ENCODE assay signal across 1 cellular context in the genomic region with DNA sequence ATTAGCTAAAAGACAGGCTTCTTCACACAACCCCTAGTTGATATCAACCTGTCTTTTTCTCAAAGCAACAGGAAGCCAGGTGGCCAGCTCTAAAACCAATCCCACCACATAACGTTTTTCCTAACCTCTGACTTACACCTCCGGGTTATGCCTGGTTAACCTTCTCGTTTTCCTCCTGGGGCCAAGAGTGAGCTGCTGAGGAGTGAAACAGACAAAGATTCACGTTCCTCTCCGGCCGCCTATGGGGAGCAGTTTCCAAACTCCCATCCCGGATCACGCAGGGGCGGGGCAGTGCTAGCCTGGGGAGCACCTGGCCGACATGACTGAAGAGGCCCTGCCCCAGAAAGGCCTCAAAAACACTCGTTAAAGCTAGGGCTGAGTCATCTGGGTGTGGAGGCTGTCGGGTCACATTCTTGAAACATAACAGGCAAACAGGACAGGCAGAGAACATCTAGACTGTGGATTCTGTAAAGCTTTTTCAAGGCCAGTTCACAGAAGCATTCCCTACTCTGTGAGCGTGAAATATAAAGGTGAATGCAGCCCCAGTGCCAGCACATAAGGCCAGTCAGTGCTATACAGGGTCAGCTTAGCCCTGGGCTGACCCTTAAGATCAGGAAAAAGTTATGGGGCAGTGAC.
TF ChIP-seq lines count a peak whose summit lies in the region.

No MANE protein-coding gene starts in this region.

TF ChIP-seq in K562, 482 proteins besides CTCF, POLR2A, EP300 and RAD21 (continued from another document and continues in another):
- TF ChIP-seq, protein P1, sequence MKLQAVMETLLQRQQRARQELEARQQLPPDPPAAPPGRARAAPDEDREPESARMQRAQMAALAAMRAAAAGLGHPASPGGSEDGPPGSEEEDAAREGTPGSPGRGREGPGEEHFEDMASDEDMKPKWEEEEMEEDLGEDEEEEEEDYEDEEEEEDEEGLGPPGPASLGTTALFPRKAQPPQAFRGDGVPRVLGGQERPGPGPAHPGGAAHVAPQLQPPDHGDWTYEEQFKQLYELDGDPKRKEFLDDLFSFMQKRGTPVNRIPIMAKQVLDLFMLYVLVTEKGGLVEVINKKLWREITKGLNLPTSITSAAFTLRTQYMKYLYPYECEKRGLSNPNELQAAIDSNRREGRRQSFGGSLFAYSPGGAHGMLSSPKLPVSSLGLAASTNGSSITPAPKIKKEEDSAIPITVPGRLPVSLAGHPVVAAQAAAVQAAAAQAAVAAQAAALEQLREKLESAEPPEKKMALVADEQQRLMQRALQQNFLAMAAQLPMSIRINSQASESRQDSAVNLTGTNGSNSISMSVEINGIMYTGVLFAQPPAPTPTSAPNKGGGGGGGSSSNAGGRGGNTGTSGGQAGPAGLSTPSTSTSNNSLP (IDR thresholded peaks at IDR 0.05; ENCODE audit: borderline replicate concordance, low read depth, low read length): no peak
- TF ChIP-seq ZNF436 (CRISPR knock-in tag; IDR thresholded peaks at IDR 0.05): no peak
- no peak for TF ChIP-seq JUNB (CRISPR knock-in tag; conservative IDR thresholded peaks at IDR 0.05)
- TF ChIP-seq GATAD2B (IDR thresholded peaks at IDR 0.05; ENCODE audit: borderline replicate concordance): no peak
- TF ChIP-seq MTA3 (IDR thresholded peaks at IDR 0.05; ENCODE audit: borderline replicate concordance): peak; percentile 57; the same call in 1 of the 2 replicates
- TF ChIP-seq SIN3A (IDR thresholded peaks at IDR 0.05; ENCODE audit: borderline replicate concordance in 2 of 2, control insufficient read depth in 1 of 2, low read depth in 2 of 2, low read length in 2 of 2): no peak
- TF ChIP-seq ETV1 (tag; conservative IDR thresholded peaks at IDR 0.05; ENCODE audit: low read depth): no peak
- TF ChIP-seq RBM25 (IDR thresholded peaks at IDR 0.05; ENCODE audit: low read depth, low read length, severe bottlenecking): no peak
- no peak for TF ChIP-seq SAFB (IDR thresholded peaks at IDR 0.05; ENCODE audit: borderline replicate concordance, low read depth, low read length)
- TF ChIP-seq, protein P2, sequence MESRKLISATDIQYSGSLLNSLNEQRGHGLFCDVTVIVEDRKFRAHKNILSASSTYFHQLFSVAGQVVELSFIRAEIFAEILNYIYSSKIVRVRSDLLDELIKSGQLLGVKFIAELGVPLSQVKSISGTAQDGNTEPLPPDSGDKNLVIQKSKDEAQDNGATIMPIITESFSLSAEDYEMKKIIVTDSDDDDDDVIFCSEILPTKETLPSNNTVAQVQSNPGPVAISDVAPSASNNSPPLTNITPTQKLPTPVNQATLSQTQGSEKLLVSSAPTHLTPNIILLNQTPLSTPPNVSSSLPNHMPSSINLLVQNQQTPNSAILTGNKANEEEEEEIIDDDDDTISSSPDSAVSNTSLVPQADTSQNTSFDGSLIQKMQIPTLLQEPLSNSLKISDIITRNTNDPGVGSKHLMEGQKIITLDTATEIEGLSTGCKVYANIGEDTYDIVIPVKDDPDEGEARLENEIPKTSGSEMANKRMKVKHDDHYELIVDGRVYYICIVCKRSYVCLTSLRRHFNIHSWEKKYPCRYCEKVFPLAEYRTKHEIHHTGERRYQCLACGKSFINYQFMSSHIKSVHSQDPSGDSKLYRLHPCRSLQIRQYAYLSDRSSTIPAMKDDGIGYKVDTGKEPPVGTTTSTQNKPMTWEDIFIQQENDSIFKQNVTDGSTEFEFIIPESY (CRISPR knock-in tag; IDR thresholded peaks at IDR 0.05): no peak
- TF ChIP-seq RBM34 (IDR thresholded peaks at IDR 0.05; ENCODE audit: borderline replicate concordance, insufficient read depth, low read length): no peak
- no peak for TF ChIP-seq TBP (optimal IDR thresholded peaks at IDR 0.05; ENCODE audit: low read depth, low read length)
- TF ChIP-seq, protein P3, sequence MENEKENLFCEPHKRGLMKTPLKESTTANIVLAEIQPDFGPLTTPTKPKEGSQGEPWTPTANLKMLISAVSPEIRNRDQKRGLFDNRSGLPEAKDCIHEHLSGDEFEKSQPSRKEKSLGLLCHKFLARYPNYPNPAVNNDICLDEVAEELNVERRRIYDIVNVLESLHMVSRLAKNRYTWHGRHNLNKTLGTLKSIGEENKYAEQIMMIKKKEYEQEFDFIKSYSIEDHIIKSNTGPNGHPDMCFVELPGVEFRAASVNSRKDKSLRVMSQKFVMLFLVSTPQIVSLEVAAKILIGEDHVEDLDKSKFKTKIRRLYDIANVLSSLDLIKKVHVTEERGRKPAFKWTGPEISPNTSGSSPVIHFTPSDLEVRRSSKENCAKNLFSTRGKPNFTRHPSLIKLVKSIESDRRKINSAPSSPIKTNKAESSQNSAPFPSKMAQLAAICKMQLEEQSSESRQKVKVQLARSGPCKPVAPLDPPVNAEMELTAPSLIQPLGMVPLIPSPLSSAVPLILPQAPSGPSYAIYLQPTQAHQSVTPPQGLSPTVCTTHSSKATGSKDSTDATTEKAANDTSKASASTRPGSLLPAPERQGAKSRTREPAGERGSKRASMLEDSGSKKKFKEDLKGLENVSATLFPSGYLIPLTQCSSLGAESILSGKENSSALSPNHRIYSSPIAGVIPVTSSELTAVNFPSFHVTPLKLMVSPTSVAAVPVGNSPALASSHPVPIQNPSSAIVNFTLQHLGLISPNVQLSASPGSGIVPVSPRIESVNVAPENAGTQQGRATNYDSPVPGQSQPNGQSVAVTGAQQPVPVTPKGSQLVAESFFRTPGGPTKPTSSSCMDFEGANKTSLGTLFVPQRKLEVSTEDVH (IDR thresholded peaks at IDR 0.05; ENCODE audit: low read depth, partially characterized antibody): no peak
- no peak for TF ChIP-seq CREB1 (IDR thresholded peaks at IDR 0.05)
- TF ChIP-seq CREB1 (CRISPR knock-in tag; IDR thresholded peaks at IDR 0.05): no peak
- no peak for TF ChIP-seq XRCC3 (IDR thresholded peaks at IDR 0.05)
- no peak for TF ChIP-seq PCBP1 (IDR thresholded peaks at IDR 0.05; ENCODE audit: low read depth, low read length, poor library complexity, severe bottlenecking)
- TF ChIP-seq, protein P4, sequence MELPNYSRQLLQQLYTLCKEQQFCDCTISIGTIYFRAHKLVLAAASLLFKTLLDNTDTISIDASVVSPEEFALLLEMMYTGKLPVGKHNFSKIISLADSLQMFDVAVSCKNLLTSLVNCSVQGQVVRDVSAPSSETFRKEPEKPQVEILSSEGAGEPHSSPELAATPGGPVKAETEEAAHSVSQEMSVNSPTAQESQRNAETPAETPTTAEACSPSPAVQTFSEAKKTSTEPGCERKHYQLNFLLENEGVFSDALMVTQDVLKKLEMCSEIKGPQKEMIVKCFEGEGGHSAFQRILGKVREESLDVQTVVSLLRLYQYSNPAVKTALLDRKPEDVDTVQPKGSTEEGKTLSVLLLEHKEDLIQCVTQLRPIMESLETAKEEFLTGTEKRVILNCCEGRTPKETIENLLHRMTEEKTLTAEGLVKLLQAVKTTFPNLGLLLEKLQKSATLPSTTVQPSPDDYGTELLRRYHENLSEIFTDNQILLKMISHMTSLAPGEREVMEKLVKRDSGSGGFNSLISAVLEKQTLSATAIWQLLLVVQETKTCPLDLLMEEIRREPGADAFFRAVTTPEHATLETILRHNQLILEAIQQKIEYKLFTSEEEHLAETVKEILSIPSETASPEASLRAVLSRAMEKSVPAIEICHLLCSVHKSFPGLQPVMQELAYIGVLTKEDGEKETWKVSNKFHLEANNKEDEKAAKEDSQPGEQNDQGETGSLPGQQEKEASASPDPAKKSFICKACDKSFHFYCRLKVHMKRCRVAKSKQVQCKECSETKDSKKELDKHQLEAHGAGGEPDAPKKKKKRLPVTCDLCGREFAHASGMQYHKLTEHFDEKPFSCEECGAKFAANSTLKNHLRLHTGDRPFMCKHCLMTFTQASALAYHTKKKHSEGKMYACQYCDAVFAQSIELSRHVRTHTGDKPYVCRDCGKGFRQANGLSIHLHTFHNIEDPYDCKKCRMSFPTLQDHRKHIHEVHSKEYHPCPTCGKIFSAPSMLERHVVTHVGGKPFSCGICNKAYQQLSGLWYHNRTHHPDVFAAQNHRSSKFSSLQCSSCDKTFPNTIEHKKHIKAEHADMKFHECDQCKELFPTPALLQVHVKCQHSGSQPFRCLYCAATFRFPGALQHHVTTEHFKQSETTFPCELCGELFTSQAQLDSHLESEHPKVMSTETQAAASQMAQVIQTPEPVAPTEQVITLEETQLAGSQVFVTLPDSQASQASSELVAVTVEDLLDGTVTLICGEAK (IDR thresholded peaks at IDR 0.05): no peak
- TF ChIP-seq, protein P4 (CRISPR knock-in tag; IDR thresholded peaks at IDR 0.05): no peak
- TF ChIP-seq DACH1 (IDR thresholded peaks at IDR 0.05; ENCODE audit: partially characterized antibody): no peak
- TF ChIP-seq, protein P5, sequence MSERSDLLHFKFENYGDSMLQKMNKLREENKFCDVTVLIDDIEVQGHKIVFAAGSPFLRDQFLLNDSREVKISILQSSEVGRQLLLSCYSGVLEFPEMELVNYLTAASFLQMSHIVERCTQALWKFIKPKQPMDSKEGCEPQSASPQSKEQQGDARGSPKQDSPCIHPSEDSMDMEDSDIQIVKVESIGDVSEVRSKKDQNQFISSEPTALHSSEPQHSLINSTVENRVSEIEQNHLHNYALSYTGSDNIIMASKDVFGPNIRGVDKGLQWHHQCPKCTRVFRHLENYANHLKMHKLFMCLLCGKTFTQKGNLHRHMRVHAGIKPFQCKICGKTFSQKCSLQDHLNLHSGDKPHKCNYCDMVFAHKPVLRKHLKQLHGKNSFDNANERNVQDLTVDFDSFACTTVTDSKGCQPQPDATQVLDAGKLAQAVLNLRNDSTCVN (CRISPR knock-in tag; IDR thresholded peaks at IDR 0.05): no peak
- TF ChIP-seq ZNF699 (CRISPR knock-in tag; IDR thresholded peaks at IDR 0.05; ENCODE audit: insufficient replicate concordance): no peak
- TF ChIP-seq PRPF4 (IDR thresholded peaks at IDR 0.05; ENCODE audit: insufficient read depth, low read depth, low read length, poor library complexity, severe bottlenecking): no peak
- TF ChIP-seq, protein P6, sequence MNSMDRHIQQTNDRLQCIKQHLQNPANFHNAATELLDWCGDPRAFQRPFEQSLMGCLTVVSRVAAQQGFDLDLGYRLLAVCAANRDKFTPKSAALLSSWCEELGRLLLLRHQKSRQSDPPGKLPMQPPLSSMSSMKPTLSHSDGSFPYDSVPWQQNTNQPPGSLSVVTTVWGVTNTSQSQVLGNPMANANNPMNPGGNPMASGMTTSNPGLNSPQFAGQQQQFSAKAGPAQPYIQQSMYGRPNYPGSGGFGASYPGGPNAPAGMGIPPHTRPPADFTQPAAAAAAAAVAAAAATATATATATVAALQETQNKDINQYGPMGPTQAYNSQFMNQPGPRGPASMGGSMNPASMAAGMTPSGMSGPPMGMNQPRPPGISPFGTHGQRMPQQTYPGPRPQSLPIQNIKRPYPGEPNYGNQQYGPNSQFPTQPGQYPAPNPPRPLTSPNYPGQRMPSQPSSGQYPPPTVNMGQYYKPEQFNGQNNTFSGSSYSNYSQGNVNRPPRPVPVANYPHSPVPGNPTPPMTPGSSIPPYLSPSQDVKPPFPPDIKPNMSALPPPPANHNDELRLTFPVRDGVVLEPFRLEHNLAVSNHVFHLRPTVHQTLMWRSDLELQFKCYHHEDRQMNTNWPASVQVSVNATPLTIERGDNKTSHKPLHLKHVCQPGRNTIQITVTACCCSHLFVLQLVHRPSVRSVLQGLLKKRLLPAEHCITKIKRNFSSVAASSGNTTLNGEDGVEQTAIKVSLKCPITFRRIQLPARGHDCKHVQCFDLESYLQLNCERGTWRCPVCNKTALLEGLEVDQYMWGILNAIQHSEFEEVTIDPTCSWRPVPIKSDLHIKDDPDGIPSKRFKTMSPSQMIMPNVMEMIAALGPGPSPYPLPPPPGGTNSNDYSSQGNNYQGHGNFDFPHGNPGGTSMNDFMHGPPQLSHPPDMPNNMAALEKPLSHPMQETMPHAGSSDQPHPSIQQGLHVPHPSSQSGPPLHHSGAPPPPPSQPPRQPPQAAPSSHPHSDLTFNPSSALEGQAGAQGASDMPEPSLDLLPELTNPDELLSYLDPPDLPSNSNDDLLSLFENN (IDR thresholded peaks at IDR 0.05; ENCODE audit: low read depth in 2 of 2, low read length in 2 of 2): no peak
- no peak for TF ChIP-seq CBX1 (IDR thresholded peaks at IDR 0.05; ENCODE audit: low read depth)
- no peak for TF ChIP-seq POLR2AphosphoS2 (IDR thresholded peaks at IDR 0.05; ENCODE audit: low read length)
- peak in 2 of 3 experiments; percentile 49 to 84 for TF ChIP-seq YY1 (IDR thresholded peaks at IDR 0.05; ENCODE audit: borderline replicate concordance in 1 of 3, control insufficient read depth in 1 of 3, extremely low read depth in 1 of 3, insufficient read depth in 3 of 3, insufficient read length in 1 of 3, insufficient replicate concordance in 2 of 3, low read depth in 1 of 3, low read length in 2 of 3)
- no peak for TF ChIP-seq ZKSCAN8 (CRISPR knock-in tag; IDR thresholded peaks at IDR 0.05)
- no peak for TF ChIP-seq MYNN (IDR thresholded peaks at IDR 0.05)
- no peak for TF ChIP-seq MYNN (CRISPR knock-in tag; IDR thresholded peaks at IDR 0.05)
- TF ChIP-seq, protein P7, sequence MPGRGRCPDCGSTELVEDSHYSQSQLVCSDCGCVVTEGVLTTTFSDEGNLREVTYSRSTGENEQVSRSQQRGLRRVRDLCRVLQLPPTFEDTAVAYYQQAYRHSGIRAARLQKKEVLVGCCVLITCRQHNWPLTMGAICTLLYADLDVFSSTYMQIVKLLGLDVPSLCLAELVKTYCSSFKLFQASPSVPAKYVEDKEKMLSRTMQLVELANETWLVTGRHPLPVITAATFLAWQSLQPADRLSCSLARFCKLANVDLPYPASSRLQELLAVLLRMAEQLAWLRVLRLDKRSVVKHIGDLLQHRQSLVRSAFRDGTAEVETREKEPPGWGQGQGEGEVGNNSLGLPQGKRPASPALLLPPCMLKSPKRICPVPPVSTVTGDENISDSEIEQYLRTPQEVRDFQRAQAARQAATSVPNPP (IDR thresholded peaks at IDR 0.05; ENCODE audit: borderline replicate concordance, insufficient read depth, insufficient read length): no peak
- no peak for TF ChIP-seq HSF4 (CRISPR knock-in tag; IDR thresholded peaks at IDR 0.05; ENCODE audit: borderline replicate concordance)
- TF ChIP-seq BMI1 (IDR thresholded peaks at IDR 0.05; ENCODE audit: low read length): no peak
- TF ChIP-seq IRF2 (CRISPR knock-in tag; IDR thresholded peaks at IDR 0.05): no peak
